8 cellular contexts compared by ENCODE assay signal in genomic region chr1:147402326-147403045, GRCh38.
DNase-seq lines count a peak whose midpoint lies in the region; ATAC-seq, FAIRE-seq and TF ChIP-seq lines count a peak whose summit lies in the region.
"Not testable (repeated sequence)": the region's sequence is repeated elsewhere in the genome, so short reads cannot be mapped to it uniquely, and the experiment has no call there.

No MANE protein-coding gene starts in this region.

- BruUV-seq in PC-9 (replicated peaks; lab: Mats Ljungman, UMichigan); K562 (replicated peaks; lab: Mats Ljungman, UMichigan): not testable (repeated sequence)

- H2AFZ ChIP-seq in PC-9 = 0 out of 2 replicates have a peak overlapping the region, but pooled peaks have one; percentile 44
- H2AFZ ChIP-seq in K562 (ENCODE audit: low read depth, low read length) = peak overlapping the region; percentile 72

- CTCF ChIA-PET in PC-9 (lab: Charles Lee) = interaction anchor here (0.6 kb wide), 1 partner anchor 13 kb away, joined by 3 read pairs; no protein-coding TSS in a partner anchor
- CTCF ChIA-PET in K562 (lab: Yijun Ruan, JAX; ENCODE audit: low intra/inter-chr PET ratio) = not testable (repeated sequence)

- FAIRE-seq in K562 (lab: Jason Lieb, UNC) = peak; percentile 48

- not testable (repeated sequence) for H3F3A ChIP-seq in PC-9 (ENCODE audit: insufficient read depth, low read depth)

- ATAC-seq in K562 = not testable (repeated sequence)

- H4K20me1 ChIP-seq in PC-9 (ENCODE audit: insufficient read depth); K562 (replicated peaks; ENCODE audit: control insufficient read depth, insufficient read depth, low read length): not testable (repeated sequence)

- not testable (repeated sequence) for H3K27ac ChIP-seq in PC-9; K562 (ENCODE audit: extremely low read depth, low read depth, low read length); rectal smooth muscle tissue (ENCODE audit: low read depth, low read length)

- H3K9ac ChIP-seq in K562 (ENCODE audit: insufficient read depth in 1 of 2, low read depth in 2 of 2, low read length in 2 of 2) = peak overlapping the region in 1 of 2 experiments; percentile 35; a peak in 1 of 4 replicates
- not testable (repeated sequence) for H3K9ac ChIP-seq in rectal smooth muscle tissue (ENCODE audit: low read length)

- H3K27me3 ChIP-seq in H7 (ENCODE audit: control insufficient read depth, insufficient read depth, low read length); PC-9 (ENCODE audit: insufficient read depth, low read depth); K562 (ENCODE audit: control insufficient read depth in 2 of 2, insufficient read depth in 2 of 2, low read length in 2 of 2); rectal smooth muscle tissue (ENCODE audit: control insufficient read depth, insufficient read depth, low read length): not testable (repeated sequence)

- in situ Hi-C loops in K562 (cut with MboI) = not testable (repeated sequence)

- H3K9me1 ChIP-seq in K562 (ENCODE audit: control insufficient read depth, insufficient read depth, low read length) = not testable (repeated sequence)

- H3K9me3 ChIP-seq in PC-9 (ENCODE audit: insufficient read depth, low read depth); K562 (replicated peaks; ENCODE audit: control insufficient read depth, insufficient read depth, low read depth, low read length): not testable (repeated sequence)

- not testable (repeated sequence) for TF ChIP-seq RAD21 in K562 (CRISPR knock-in tag; conservative IDR thresholded peaks at IDR 0.05 in 1 of 2, IDR thresholded peaks at IDR 0.05 in 1 of 2)

- not testable (repeated sequence) for H3K4me1 ChIP-seq in PC-9 (replicated peaks; ENCODE audit: insufficient read depth); K562 (replicated peaks in 1 of 2; ENCODE audit: control insufficient read depth in 2 of 2, insufficient read depth in 2 of 2, low read length in 2 of 2); rectal smooth muscle tissue (ENCODE audit: control insufficient read depth, insufficient read depth, low read length)

- TF ChIP-seq POLR2A in K562 (conservative IDR thresholded peaks at IDR 0.05) = not testable (repeated sequence)

- not testable (repeated sequence) for TF ChIP-seq CTCF in LNCaP clone FGC (IDR thresholded peaks at IDR 0.05; ENCODE audit: control insufficient read depth, extremely low read depth, insufficient read depth); PC-9 (conservative IDR thresholded peaks at IDR 0.05); K562 (IDR thresholded peaks at IDR 0.05 in 2 of 3, conservative IDR thresholded peaks at IDR 0.05 in 1 of 3; ENCODE audit: insufficient read depth in 2 of 3, low read depth in 1 of 3, low read length in 3 of 3)

- 1% methylated on average over 18 of the region's 21 CpGs for WGBS in K562 (ENCODE audit: insufficient coverage, low coverage, missing lambda C conversion rate)

- peak overlapping the region; percentile 71 for H3K4me2 ChIP-seq in PC-9
- peak overlapping the region; percentile 61 for H3K4me2 ChIP-seq in K562 (ENCODE audit: insufficient read depth, low read length)

- H3K4me3 ChIP-seq in H7 (ENCODE audit: insufficient read depth, low read depth, low read length) (peak overlapping the region; percentile 33; the same call in 1 of the 2 replicates), LNCaP clone FGC (ENCODE audit: low read depth, low read length) (peak overlapping the region; percentile 46), PC-9 (peak overlapping the region; percentile 54), K562 (peak overlapping the region; percentile 22; the same call in 1 of the 2 replicates), rectal smooth muscle tissue (ENCODE audit: low read length) (peak overlapping the region; percentile 15)

- TF ChIP-seq EP300 in K562 (IDR thresholded peaks at IDR 0.05; ENCODE audit: low read length) = not testable (repeated sequence)

- H3K36me3 ChIP-seq in H7 (replicated peaks; ENCODE audit: control insufficient read depth, insufficient read depth, low read length); PC-9 (ENCODE audit: low read depth); K562 (ENCODE audit: control insufficient read depth, insufficient read depth, low read length); rectal smooth muscle tissue (ENCODE audit: control insufficient read depth, insufficient read depth, low read length): not testable (repeated sequence)

- peak; percentile 78 for DNase-seq in COLO668 (lab: John Stamatoyannopoulos, UW; ENCODE audit: unreplicated experiment)
- DNase-seq in H7; LNCaP clone FGC (ENCODE audit: low read depth): not testable (repeated sequence)
- DNase-seq in NCI-H2081 (lab: John Stamatoyannopoulos, UW) = peak; percentile 3 to 52
- peak; percentile 42 for DNase-seq in NCI-H69 (lab: John Stamatoyannopoulos, UW)
- DNase-seq in PC-9 = peak in 1 of 2 experiments; percentile 14
- DNase-seq in K562 (ENCODE audit: extremely low read depth in 1 of 4, low spot score in 3 of 4) = peak in 1 of 4 experiments; percentile 44

- intact Hi-C loops in PC-9 (cut with micrococcal nuclease; ENCODE audit: unreplicated experiment); K562 (cut with micrococcal nuclease): not testable (repeated sequence)

- POLR2A ChIA-PET in PC-9 (lab: Charles Lee; ENCODE audit: unreplicated experiment) = interaction anchor here (0.7 kb wide), 1 partner anchor 265 kb away, joined by 4 read pairs; no protein-coding TSS in a partner anchor
- POLR2A ChIA-PET in K562 (lab: Yijun Ruan, JAX) = interaction anchor here (0.7 to 0.9 kb wide), 2 partner anchors 10 to 608 kb away, joined by 3 to 4 read pairs; no protein-coding TSS in a partner anchor

- not testable (repeated sequence) for H3K79me2 ChIP-seq in PC-9 (ENCODE audit: low read depth); K562 (ENCODE audit: control insufficient read depth, insufficient read depth, low read length)

- H3K9me2 ChIP-seq in PC-9 (ENCODE audit: insufficient read depth) = not testable (repeated sequence)
